In the genomic region with DNA sequence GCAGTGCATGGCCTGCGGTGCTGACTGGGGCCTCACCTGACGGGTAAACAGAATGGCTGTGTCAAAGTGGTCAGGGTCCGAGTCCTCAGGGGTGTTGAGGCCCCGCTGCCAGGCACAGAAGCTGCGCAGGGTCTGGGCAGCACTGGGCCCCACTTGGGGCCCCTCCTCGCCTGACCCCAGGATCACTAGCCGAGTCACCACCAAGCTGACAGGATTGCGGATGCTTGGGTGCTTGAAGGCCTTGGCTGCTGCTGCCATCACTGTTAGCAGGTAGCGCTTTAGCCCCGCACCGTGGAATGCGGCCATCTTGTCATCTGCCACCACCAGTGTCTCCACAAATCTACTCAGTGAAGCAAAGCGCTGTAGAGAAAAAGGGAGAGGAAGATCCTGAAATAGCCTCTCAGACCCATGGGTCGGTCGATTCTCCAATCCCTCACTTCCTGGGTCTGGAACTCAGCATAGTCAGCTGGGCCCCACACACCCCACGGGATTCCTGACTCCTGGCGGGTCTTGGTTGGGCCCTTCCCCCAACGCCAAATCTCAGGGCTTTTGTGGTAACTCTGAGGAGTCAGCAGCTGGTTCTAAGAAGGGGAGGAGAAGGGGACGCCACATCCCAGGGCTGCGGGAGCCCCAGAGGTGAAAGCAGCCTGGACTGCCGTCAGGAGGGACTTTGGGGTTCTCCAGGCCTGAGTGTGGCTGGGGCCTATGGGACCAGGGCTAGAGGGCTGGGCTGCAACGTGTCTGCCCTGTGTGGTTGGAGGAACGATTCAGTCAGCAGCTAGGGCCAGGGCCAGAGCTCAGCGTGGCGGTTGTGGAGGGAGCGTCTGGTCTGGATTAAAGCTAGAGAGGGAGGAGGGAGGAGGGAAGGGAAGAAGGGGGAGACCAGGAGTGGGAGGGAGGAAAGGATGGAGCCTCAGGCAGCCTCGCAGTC, we compare ENCODE assay signal across 9 cellular contexts. TPM values are rescaled to one million over a fixed set of nuclear protein-coding genes. Genes with fewer than 3 reads are reported as not detected.
DNase-seq lines count a peak whose midpoint lies in the region; ATAC-seq and TF ChIP-seq lines count a peak whose summit lies in the region.
"Had no signal": no experiment of that assay in that cellular context is flagged by ENCODE, and none has a peak within 500 bp of the region (broad histone marks: within the 10 kb centered on the region; RNA-seq: fewer than 3 reads in every experiment).

No MANE protein-coding gene starts in this region.

- no peaks in the 10 kb centered on the region for H3K9me3 ChIP-seq in AG04450 (ENCODE audit: control insufficient read depth, insufficient read depth, low read length)
- H3K9me3 ChIP-seq in Peyer's patch: no peaks in the 10 kb centered on the region
- H3K9me3 ChIP-seq in neural progenitor cell (ENCODE audit: low read depth): no peaks in the 10 kb centered on the region

- peaks cover 7% of the 10 kb centered on the region for H3K27me3 Mint-ChIP-seq in neural progenitor cell (ENCODE audit: insufficient read depth, low read depth)
- H3K27me3 Mint-ChIP-seq: activated CD4-positive, alpha-beta T cell treated with anti-CD3 and anti-CD28 coated beads for 36 hours had no signal

- H3K79me2 ChIP-seq in neural progenitor cell (ENCODE audit: low read depth): no peaks in the 10 kb centered on the region

- H3K4me1 Mint-ChIP-seq in neural progenitor cell: peaks cover 58% of the 10 kb centered on the region

- H4K20me1 ChIP-seq in neural progenitor cell (ENCODE audit: low read depth): no peaks in the 10 kb centered on the region

- in situ Hi-C loops in ACHN (cut with HindIII; ENCODE audit: low pct_ligation_motif_present, low pct_unique_long_range_greater_than_20kb, low sequenced_read_pairs): no loop called here

- peak overlapping the region; percentile 0 for H3K9ac ChIP-seq in neural progenitor cell

- no peaks in the 10 kb centered on the region for H3K36me3 ChIP-seq in Peyer's patch
- H3K36me3 ChIP-seq in neural progenitor cell: no peaks in the 10 kb centered on the region

- H3K27ac Mint-ChIP-seq in neural progenitor cell: peak overlapping the region; percentile 90
- H3K27ac Mint-ChIP-seq: activated CD4-positive, alpha-beta T cell treated with anti-CD3 and anti-CD28 coated beads for 36 hours had no signal

- no peak for TF ChIP-seq POLR2A in Peyer's patch (IDR thresholded peaks at IDR 0.05)

- CTCF ChIA-PET in AG04450 (lab: Charles Lee): interaction anchor here (1.0 to 3.5 kb wide), 5 partner anchors 12 to 185 kb away, joined by 3 to 29 read pairs (median 8); a partner anchor contains a TSS

- H2AFZ ChIP-seq in neural progenitor cell (replicated peaks): no peak overlapping the region

- peak; percentile 59 for DNase-seq in AG04450 (ENCODE audit: low read depth, low spot score)
- DNase-seq in Peyer's patch: no peak
- DNase-seq in fibroblast of peridontal ligament (ENCODE audit: extremely low read depth): peak; percentile 95
- peak; percentile 71 for DNase-seq in neural progenitor cell (ENCODE audit: low spot score)
- no peak for DNase-seq in NAMALWA (ENCODE audit: low spot score)
- DNase-seq in activated CD4-positive, CD25-positive, alpha-beta regulatory T cell treated with anti-CD3 and anti-CD28 coated beads, Interleukin-2, amount 50 U/mL, for 72 hours: no peak
- no peak for DNase-seq in ACHN
- DNase-seq: activated CD4-positive, alpha-beta T cell treated with anti-CD3 and anti-CD28 coated beads for 36 hours had no signal

- no peak for ATAC-seq in HG03520 (IDR thresholded peaks at IDR 0.05; ENCODE audit: unreplicated experiment)
- ATAC-seq: activated CD4-positive, alpha-beta T cell treated with anti-CD3 and anti-CD28 coated beads for 36 hours had no signal

- no peaks in the 10 kb centered on the region for H3K9me3 Mint-ChIP-seq in neural progenitor cell

- H3K27ac ChIP-seq in AG04450 (ENCODE audit: low read depth, low read length) (peak overlapping the region; percentile 93), Peyer's patch (peak overlapping the region in 3 of 4 donors; percentile 68 to 95 (median 93)), neural progenitor cell (peak overlapping the region; percentile 5)

- H3K36me3 Mint-ChIP-seq in neural progenitor cell: no peaks in the 10 kb centered on the region

- peak overlapping the region; percentile 62 for H3K4me3 Mint-ChIP-seq in neural progenitor cell
- H3K4me3 Mint-ChIP-seq: activated CD4-positive, alpha-beta T cell treated with anti-CD3 and anti-CD28 coated beads for 36 hours had no signal

- peak overlapping the region; percentile 51 for H3K4me3 ChIP-seq in AG04450 (ENCODE audit: low read depth, low read length)
- H3K4me3 ChIP-seq in Peyer's patch: peak overlapping the region in 3 of 4 donors; percentile 2 to 45 (median 30)
- peak overlapping the region; percentile 11 for H3K4me3 ChIP-seq in neural progenitor cell

- no peaks in the 10 kb centered on the region for H3K27me3 ChIP-seq in AG04450 (ENCODE audit: control insufficient read depth, insufficient read depth, low read length)
- no peaks in the 10 kb centered on the region for H3K27me3 ChIP-seq in Peyer's patch
- H3K27me3 ChIP-seq in neural progenitor cell: no peaks in the 10 kb centered on the region

- peak overlapping the region; percentile 83 for H3K4me2 ChIP-seq in neural progenitor cell

- H3K4me1 ChIP-seq in Peyer's patch (peaks cover 0 to 38% (median 9%) of the 10 kb centered on the region in 4 donors), neural progenitor cell (peaks cover 57% of the 10 kb centered on the region)

- peaks cover 42% of the 10 kb centered on the region for H3F3A ChIP-seq in neural progenitor cell (ENCODE audit: low read depth)

- POLR2A ChIA-PET in AG04450 (lab: Yijun Ruan, JAX): interaction anchor here (0.6 to 1.2 kb wide), 4 partner anchors 9 to 68 kb away, joined by 4 to 13 read pairs (median 5); a partner anchor contains a TSS

- TF ChIP-seq CTCF in AG04450 (IDR thresholded peaks at IDR 0.05; ENCODE audit: low read depth, low read length): no peak
- TF ChIP-seq CTCF in Peyer's patch (IDR thresholded peaks at IDR 0.05): no peak
- TF ChIP-seq CTCF in neural progenitor cell (IDR thresholded peaks at IDR 0.05): no peak

RNA-seq across cellular contexts. Expression of a gene that starts 2.1 kb away (rescaled TPM):
- polyA plus RNA-seq in AG04450 (2011; rRNA removed): 0.52 and 0.72 TPM in 2 replicates
- 3.3 and 4.2 TPM in 2 replicates for polyA minus RNA-seq in AG04450 (2011; rRNA and poly(A)+ RNA removed)
- total RNA-seq in Peyer's patch: 10 to 100 TPM in 1 of 4 donors, 1 to 10 TPM in 2, under 1 TPM in 1; 0.18 to 65.2 (median 1.9) TPM
- 1.3 and 5.4 TPM in 2 replicates for total RNA-seq in neural progenitor cell (ENCODE audit: low replicate concordance)

RNA-seq across cellular contexts. Expression of a gene that starts 5.4 kb away (rescaled TPM):
- 150 and 155 TPM in 2 replicates for polyA plus RNA-seq in AG04450 (2011; rRNA removed)
- 191 and 223 TPM in 2 replicates for polyA minus RNA-seq in AG04450 (2011; rRNA and poly(A)+ RNA removed)
- total RNA-seq in Peyer's patch (100 to 1,000 TPM; 157 to 192 (median 176) TPM), neural progenitor cell (ENCODE audit: low replicate concordance) (105 and 107 TPM in 2 replicates)

RNA-seq across cellular contexts. Expression of a gene that starts 18.3 kb away (rescaled TPM):
- polyA plus RNA-seq in AG04450 (2011; rRNA removed): 0.37 and 0.66 TPM in 2 replicates
- polyA minus RNA-seq in AG04450 (2011; rRNA and poly(A)+ RNA removed): 0.83 TPM in 1 of 2 replicates, not detected in the other
- total RNA-seq in Peyer's patch (10 to 100 TPM in 2 of 4 donors, 1 to 10 TPM in 1, not detected in 1; 5.1 to 33.8 (median 11.9) TPM), neural progenitor cell (ENCODE audit: low replicate concordance) (0.34 TPM in 1 of 2 replicates, not detected in the other)

RNA-seq across cellular contexts. Expression of a gene that starts 19.5 kb away (rescaled TPM):
- 21.8 and 24.7 TPM in 2 replicates for polyA plus RNA-seq in AG04450 (2011; rRNA removed)
- 13.8 and 21.5 TPM in 2 replicates for polyA minus RNA-seq in AG04450 (2011; rRNA and poly(A)+ RNA removed)
- total RNA-seq in Peyer's patch (10 to 100 TPM; 25.2 to 34.1 (median 29.4) TPM), neural progenitor cell (ENCODE audit: low replicate concordance) (9.5 and 36.5 TPM in 2 replicates)

RNA-seq across cellular contexts. Expression of a gene that starts 26.6 kb away (rescaled TPM):
- polyA plus RNA-seq in AG04450 (2011; rRNA removed): not detected in 2 replicates
- not detected in 2 replicates for polyA minus RNA-seq in AG04450 (2011; rRNA and poly(A)+ RNA removed)
- total RNA-seq in Peyer's patch (not detected), neural progenitor cell (ENCODE audit: low replicate concordance) (not detected in 2 replicates)
- total RNA-seq: activated CD4-positive, alpha-beta T cell treated with anti-CD3 and anti-CD28 coated beads for 36 hours had no signal

Comparison
In these comparisons a context has a peak if more than half of its experiments do, and no peak if none do; other contexts are left out.
1. DNase-seq: peak in AG04450 (single experiment), fibroblast of peridontal ligament (single experiment) and neural progenitor cell (single experiment); none in Peyer's patch (0 of 3), NAMALWA (single experiment), activated CD4-positive, CD25-positive, alpha-beta regulatory T cell treated with anti-CD3 and anti-CD28 coated beads, Interleukin-2, amount 50 U/mL, for 72 hours (single experiment) and ACHN (single experiment).
2. H3K27ac ChIP-seq: peak in every context shown above with its lines; median percentile 93 in AG04450; 93 in Peyer's patch; 5 in neural progenitor cell.
3. Peak in every context shown above with its lines, with median percentiles within 50 percentile points of each other: H3K4me3 ChIP-seq.